In genomic region chr1:169928438-169929209, GRCh38 we compare ENCODE assay signal across 1 cellular context.
TF ChIP-seq lines count a peak whose summit lies in the region.

No MANE protein-coding gene starts in this region.

TF ChIP-seq in GM23338, 12 proteins besides CTCF, POLR2A, EP300 and RAD21 (continued from another document):
- no peak for TF ChIP-seq REST (IDR thresholded peaks at IDR 0.05; ENCODE audit: unreplicated experiment)
- TF ChIP-seq ZNF331 (CRISPR knock-in tag; IDR thresholded peaks at IDR 0.05; ENCODE audit: low read depth), result no peak
- no peak for TF ChIP-seq EZH2 (IDR thresholded peaks at IDR 0.05; ENCODE audit: low read depth, unreplicated experiment)
- no peak for TF ChIP-seq EZH2phosphoT487 (IDR thresholded peaks at IDR 0.05; ENCODE audit: unreplicated experiment)
- no peak for TF ChIP-seq NANOG (IDR thresholded peaks at IDR 0.05; ENCODE audit: borderline replicate concordance)
- no peak for TF ChIP-seq CREB1 (CRISPR knock-in tag; IDR thresholded peaks at IDR 0.05; ENCODE audit: low read depth)
